In genomic region chr5:178768371-178769260, GRCh38 we compare ENCODE assay signal across 24 cellular contexts.
"Had no signal": no experiment of that assay in that cellular context is flagged by ENCODE, and none has a peak within 500 bp of the region (broad histone marks: within the 10 kb centered on the region; RNA-seq: fewer than 3 reads in every experiment).

No MANE protein-coding gene starts in this region.

- ATAC-seq: HepG2, PC-3, Right ventricle myocardium inferior, SK-N-SH treated with all-trans-retinoic acid at 6 μM for 48 hours had no signal

- H3K27me3 ChIP-seq: Peyer's patch, SJCRH30 had no signal

- H3K9me3 ChIP-seq: Peyer's patch, SJCRH30 had no signal

- H3K4me1 ChIP-seq: Peyer's patch, SJCRH30 had no signal

- DNase-seq: IMR-90; Kasumi-1; MM.1S; NCI-H1092 treated with DMSO at 0.1 percent for 48 hours; NCI-H1436; NCI-H187; NCI-H2029; NCI-H2081 treated with DMSO at 0.1 percent for 48 hours; NCI-H2171; NCI-H226; NCI-H446; NCI-H510A; NCI-H524 treated with DMSO at 0.1 percent for 48 hours; NCI-H69; NCI-H774; NK-92 treated with Interleukin-12 subunit alpha and Interleukin-12 subunit beta, amount 100 ng/mL, for 24 hours; PC-3; SHP77 treated with DMSO at 0.1 percent for 48 hours; SJCRH30 had no signal

- H3K27ac ChIP-seq: KMS-11, Peyer's patch, SJCRH30 had no signal

- H3K36me3 ChIP-seq: Peyer's patch, SJCRH30 had no signal

- H3K4me3 ChIP-seq: Peyer's patch, SJCRH30 had no signal
